8 cellular contexts compared by ENCODE assay signal in genomic region chr1:226063362-226064167, GRCh38. TPM values are rescaled to one million over a fixed set of nuclear protein-coding genes. Genes with fewer than 3 reads are reported as not detected.
A peak's percentile ranks its signal among the peaks of the same experiment; 100 is the strongest.
DNase-seq lines count a peak whose midpoint lies in the region; ATAC-seq, FAIRE-seq and TF ChIP-seq lines count a peak whose summit lies in the region.

No MANE protein-coding gene starts in this region.

- peak overlapping the region; percentile 97 for H3K27ac ChIP-seq in Panc1 (ENCODE audit: low read length)
- H3K27ac ChIP-seq in pancreas = peak overlapping the region; percentile 95 to 100 (median 98)
- H3K27ac ChIP-seq in aorta (ENCODE audit: low read depth in 1 of 2, low read length in 2 of 2) = peak overlapping the region; percentile 20 to 94

- H3K36me3 ChIP-seq in Panc1 (ENCODE audit: control insufficient read depth, insufficient read depth, low read length) (peaks cover 38% of the 10 kb centered on the region), pancreas (peaks cover 0 to 13% (median 4%) of the 10 kb centered on the region in 3 donors), aorta (ENCODE audit: control insufficient read depth in 1 of 2, insufficient read depth in 2 of 2, low read length in 1 of 2) (peaks cover 0 to 4% of the 10 kb centered on the region in 2 donors)

- no peak for FAIRE-seq in pancreas (lab: Jason Lieb, UNC)

- peak overlapping the region; percentile 97 to 99 for H3K4me3 ChIP-seq in Panc1 (ENCODE audit: low read depth in 2 of 2, low read length in 2 of 2)
- peak overlapping the region; percentile 64 to 85 (median 78) for H3K4me3 ChIP-seq in pancreas
- H3K4me3 ChIP-seq in aorta (ENCODE audit: low read length in 2 of 2) = peak overlapping the region; percentile 68 to 91

- H3K27me3 ChIP-seq in Panc1 (ENCODE audit: control insufficient read depth, insufficient read depth, low read length) (no peaks in the 10 kb centered on the region), pancreas (no peaks in the 10 kb centered on the region), aorta (ENCODE audit: control insufficient read depth in 1 of 2, insufficient read depth in 2 of 2, low read length in 1 of 2) (no peaks in the 10 kb centered on the region)

- WGBS in pancreas, 2 donors = 0% methylated on average over 37 of the region's 37 CpGs
- 0% methylated on average over 37 of the region's 37 CpGs for WGBS in aorta, 2 donors

- POLR2A ChIA-PET in Panc1 (lab: Charles Lee) = interaction anchor here (0.5 to 0.7 kb wide), 3 partner anchors 11 to 104 kb away, joined by 3 to 13 read pairs (median 11); no protein-coding TSS in a partner anchor

- peak; percentile 6 for ATAC-seq in HG03039 (IDR thresholded peaks at IDR 0.05; ENCODE audit: unreplicated experiment)
- no peak for ATAC-seq in Panc1
- peak in 3 of 4 donors; percentile 0 to 19 (median 11) for ATAC-seq in pancreas
- peak; percentile 12 for ATAC-seq in aorta (ENCODE audit: low FRiP score)

- BruUV-seq in Panc1 (replicated peaks; lab: Mats Ljungman, UMichigan) = TSS peak; percentile 67

- in situ Hi-C loops in GM13976 (cut with MboI; ENCODE audit: low sequenced_read_pairs, unreplicated experiment) = no loop called here
- in situ Hi-C loops in Panc1 (cut with HindIII; ENCODE audit: low pct_unique_long_range_greater_than_20kb, low sequenced_read_pairs) = no loop called here

- TF ChIP-seq CTCF in GM13976 (IDR thresholded peaks at IDR 0.05; ENCODE audit: borderline replicate concordance, control extremely low read depth, extremely low read depth, insufficient read depth, missing control alignments) (no peak), Panc1 (IDR thresholded peaks at IDR 0.05) (no peak), pancreas (IDR thresholded peaks at IDR 0.05) (no peak)

- peaks cover 31% of the 10 kb centered on the region for H3K4me1 ChIP-seq in Panc1 (ENCODE audit: control insufficient read depth, insufficient read depth, low read length)
- H3K4me1 ChIP-seq in pancreas = peaks cover 14 to 37% (median 33%) of the 10 kb centered on the region in 3 donors
- peaks cover 0 to 5% of the 10 kb centered on the region in 2 donors for H3K4me1 ChIP-seq in aorta (ENCODE audit: control insufficient read depth in 1 of 2, insufficient read depth in 2 of 2, low read length in 2 of 2)

- DNase-seq in A172 (ENCODE audit: low spot score) (peak; percentile 47), GM13976 (ENCODE audit: low spot score) (peak; percentile 42), Panc1 (ENCODE audit: low read depth, low spot score) (no peak), head of caudate nucleus (peak in 41 of 42 donors; percentile 18 to 80 (median 58)), pancreas (peak; percentile 29 to 70 (median 55)), aorta (peak in 1 of 2 donors; percentile 68)
- DNase-seq in activated naive CD4-positive, alpha-beta T cell treated with anti-CD3 and anti-CD28 coated beads, Interleukin-2, amount 50 U/mL, for 16 hours = peak; percentile 35

- intact Hi-C loops in Panc1 (cut with micrococcal nuclease; ENCODE audit: unreplicated experiment) = loop anchor here (10.0 kb wide), 1 partner anchor 589 kb away; no protein-coding TSS in a partner anchor
- intact Hi-C loops in head of caudate nucleus (cut with DNase I) = loop anchor here (5.0 kb wide), 2 partner anchors 59 to 124 kb away; partner anchors contain the start of gene ACBD3
- intact Hi-C loops in pancreas (cut with DNase I) = no loop called here
- intact Hi-C loops in aorta (cut with DNase I) = loop anchor here (1.0 to 10.0 kb wide), 4 partner anchors 58 to 121 kb away; partner anchors contain the start of genes ACBD3 (in 1 of the 2) and SDE2 (in 1 of the 2)

- CTCF ChIA-PET in Panc1 (lab: Charles Lee) = interaction anchor here (0.6 to 0.7 kb wide), 2 partner anchors 641 to 712 kb away, joined by 3 to 8 read pairs; no protein-coding TSS in a partner anchor

- H3K9me3 ChIP-seq in Panc1 (ENCODE audit: control insufficient read depth, insufficient read depth, low read depth, low read length) (no peaks in the 10 kb centered on the region), pancreas (no peaks in the 10 kb centered on the region), aorta (ENCODE audit: control insufficient read depth, low read length) (no peaks in the 10 kb centered on the region)

RNA-seq across cellular contexts. Expression of gene H3-3A, which starts 1.0 kb away (rescaled TPM):
- 429 and 466 TPM in 2 replicates for total RNA-seq in A172 (2014; rRNA removed; shearing (Covaris generic))
- total RNA-seq in Panc1 (2021; ENCODE audit: unreplicated experiment) (404 TPM), pancreas (100 to 1,000 TPM; 122 to 302 (median 193) TPM), aorta (100 to 1,000 TPM; 310 to 349 TPM)
- 307 TPM for polyA plus RNA-seq in Panc1 (2012; ENCODE audit: insufficient read length)
- polyA plus RNA-seq in pancreas (100 to 1,000 TPM; 329 to 427 TPM), aorta (100 to 1,000 TPM; 464 to 699 TPM)

Comparison
In these comparisons a context has a peak if more than half of its experiments do, and no peak if none do; other contexts are left out.
1. intact Hi-C loops: an anchor here in Panc1 (10.0 kb wide), head of caudate nucleus (5.0 kb wide) and aorta (1.0 to 10.0 kb wide); none called in pancreas.